In genomic region chr14:54568821-54569591, GRCh38 we compare ENCODE assay signal across 9 cellular contexts. TPM values are rescaled to one million over a fixed set of nuclear protein-coding genes. Genes with fewer than 3 reads are reported as not detected.
A peak's percentile ranks its signal among the peaks of the same experiment; 100 is the strongest.
DNase-seq lines count a peak whose midpoint lies in the region; ATAC-seq and TF ChIP-seq lines count a peak whose summit lies in the region.
"Had no signal": no experiment of that assay in that cellular context is flagged by ENCODE, and none has a peak within 500 bp of the region (broad histone marks: within the 10 kb centered on the region; RNA-seq: fewer than 3 reads in every experiment).

No MANE protein-coding gene starts in this region.

- WGBS in lung, 2 donors = 72 to 74% methylated on average over 13 of the region's 13 CpGs

- H3K27me3 Mint-ChIP-seq in activated naive CD4-positive, alpha-beta T cell treated with anti-CD3 and anti-CD28 coated beads for 36 hours (ENCODE audit: low read depth) = no peaks in the 10 kb centered on the region

- no peak overlapping the region for H3K27ac Mint-ChIP-seq in activated naive CD4-positive, alpha-beta T cell treated with anti-CD3 and anti-CD28 coated beads for 36 hours

- H3K36me3 Mint-ChIP-seq in activated naive CD4-positive, alpha-beta T cell treated with anti-CD3 and anti-CD28 coated beads for 36 hours (ENCODE audit: low read depth) = peaks cover 21% of the 10 kb centered on the region

- intact Hi-C loops in activated naive CD4-positive, alpha-beta T cell treated with anti-CD3 and anti-CD28 coated beads for 36 hours (cut with micrococcal nuclease) = loop anchor here (5.0 kb wide), 1 partner anchor 313 kb away; no protein-coding TSS in a partner anchor
- intact Hi-C loops in upper lobe of right lung (cut with DNase I) = loop anchor here (5.0 kb wide), 1 partner anchor 203 kb away; no protein-coding TSS in a partner anchor

- DNase-seq in activated naive CD4-positive, alpha-beta T cell treated with anti-CD3 and anti-CD28 coated beads for 36 hours = no peak
- no peak for DNase-seq in activated naive CD4-positive, alpha-beta T cell (lab: John Stamatoyannopoulos, UW)
- DNase-seq in lung (ENCODE audit: low spot score) (no peak), upper lobe of right lung (no peak), MV-4-11 (lab: John Stamatoyannopoulos, UW) (no peak), HPDE6-E6E7 (ENCODE audit: extremely low spot score) (no peak)

- CTCF ChIA-PET in activated naive CD4-positive, alpha-beta T cell treated with anti-CD3 and anti-CD28 coated beads for 36 hours (lab: Charles Lee) = interaction anchor here (0.7 to 8.4 kb wide), 7 partner anchors 68 to 206 kb away, joined by 3 to 217 read pairs (median 4); no protein-coding TSS in a partner anchor

- H3K27me3 ChIP-seq in lung (ENCODE audit: control insufficient read depth, insufficient read depth) (no peaks in the 10 kb centered on the region), upper lobe of right lung (no peaks in the 10 kb centered on the region)

- H3K27ac ChIP-seq in cingulate gyrus (ENCODE audit: low read depth, low read length) = peak overlapping the region; percentile 39
- peak overlapping the region; percentile 23 to 81 for H3K27ac ChIP-seq in lung (ENCODE audit: low read depth in 1 of 2, low read length in 1 of 2)
- no peak overlapping the region for H3K27ac ChIP-seq in upper lobe of right lung

- ATAC-seq in lung (ENCODE audit: insufficient read depth, low FRiP score) (no peak), upper lobe of right lung (no peak), GM19324 (IDR thresholded peaks at IDR 0.05; ENCODE audit: low FRiP score, unreplicated experiment) (no peak)
- ATAC-seq: left lobe of liver had no signal

- H3K36me3 ChIP-seq in lung (ENCODE audit: control insufficient read depth in 2 of 2, insufficient read depth in 2 of 2, low read length in 2 of 2) (peaks cover 0 to 3% of the 10 kb centered on the region in 2 donors), upper lobe of right lung (no peaks in the 10 kb centered on the region)

- peak overlapping the region; percentile 74 for H3K4me3 Mint-ChIP-seq in activated naive CD4-positive, alpha-beta T cell treated with anti-CD3 and anti-CD28 coated beads for 36 hours

- peaks cover 26% of the 10 kb centered on the region for H3K4me1 Mint-ChIP-seq in activated naive CD4-positive, alpha-beta T cell treated with anti-CD3 and anti-CD28 coated beads for 36 hours (ENCODE audit: low read depth)

- TF ChIP-seq CTCF in lung (IDR thresholded peaks at IDR 0.05; ENCODE audit: control extremely low read depth, extremely low read depth) = no peak
- no peak for TF ChIP-seq CTCF in upper lobe of right lung (IDR thresholded peaks at IDR 0.05)

- peaks cover 13% of the 10 kb centered on the region for H3K9me3 Mint-ChIP-seq in activated naive CD4-positive, alpha-beta T cell treated with anti-CD3 and anti-CD28 coated beads for 36 hours

- H3K4me3 ChIP-seq in lung = no peak overlapping the region
- H3K4me3 ChIP-seq in upper lobe of right lung = peak overlapping the region; percentile 72

- H3K9me3 ChIP-seq in lung (ENCODE audit: control insufficient read depth in 2 of 2, insufficient read depth in 1 of 2, low read length in 1 of 2) (no peaks in the 10 kb centered on the region), upper lobe of right lung (peaks cover 7% of the 10 kb centered on the region)

- H3K4me1 ChIP-seq in lung (ENCODE audit: control insufficient read depth in 2 of 2, insufficient read depth in 2 of 2, low read length in 2 of 2) = peaks cover 5% of the 10 kb centered on the region in 2 donors
- peaks cover 26% of the 10 kb centered on the region for H3K4me1 ChIP-seq in upper lobe of right lung

RNA-seq across cellular contexts. Expression of gene SAMD4A, which starts 2.1 kb away (rescaled TPM):
- 1 to 10 TPM; 4.7 to 4.9 TPM for total RNA-seq in activated naive CD4-positive, alpha-beta T cell treated with anti-CD3 and anti-CD28 coated beads for 36 hours
- total RNA-seq in lung (10 to 100 TPM; 25.9 to 26.6 TPM), upper lobe of right lung (39.1 TPM)
- 1 to 10 TPM; 5.8 to 6.4 TPM for polyA plus RNA-seq in lung

RNA-seq across cellular contexts. Expression of gene CGRRF1, which starts 59.3 kb away (rescaled TPM):
- 1 to 10 TPM; 9.2 to 9.7 TPM for total RNA-seq in activated naive CD4-positive, alpha-beta T cell treated with anti-CD3 and anti-CD28 coated beads for 36 hours
- 10 to 100 TPM; 16.1 to 17.3 TPM for total RNA-seq in lung
- 10 to 100 TPM; 11.2 to 21.5 TPM for polyA plus RNA-seq in lung
- 22.5 TPM for total RNA-seq in upper lobe of right lung
